Comparison of ENCODE assay signal across 8 cellular contexts in the genomic region with DNA sequence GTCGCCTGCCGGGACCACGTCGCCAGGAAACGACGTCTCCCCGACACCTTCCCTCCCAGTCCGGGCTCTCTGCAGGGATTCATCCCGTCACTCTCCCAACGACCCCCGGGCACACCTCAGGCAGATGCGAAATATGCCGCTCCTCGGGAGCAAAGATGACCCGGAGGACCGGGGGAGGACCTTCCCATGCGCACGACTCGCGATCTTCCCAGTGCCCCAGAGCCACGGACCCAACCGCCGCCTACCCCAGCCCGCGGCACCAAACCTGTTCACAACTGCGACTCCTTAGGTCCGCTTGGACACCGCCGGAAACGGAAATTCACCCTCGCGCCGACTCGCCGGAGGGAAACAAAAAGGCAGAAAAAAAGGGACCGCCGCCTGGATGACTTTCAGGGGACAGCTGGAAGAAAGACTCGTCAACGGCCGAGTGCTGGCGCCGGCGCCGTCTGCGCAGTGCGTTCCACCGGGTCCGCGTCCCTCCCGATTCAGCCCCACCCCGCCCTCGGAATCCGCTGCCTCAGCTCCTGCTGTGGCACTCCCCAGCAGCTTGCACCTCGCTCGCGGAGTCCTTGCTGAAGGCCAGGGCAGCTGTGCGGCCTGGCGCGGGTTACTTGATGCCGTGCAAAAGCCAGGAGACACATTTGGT. TPM values are rescaled to one million over a fixed set of nuclear protein-coding genes. Genes with fewer than 3 reads are reported as not detected.
DNase-seq lines count a peak whose midpoint lies in the region; ATAC-seq and TF ChIP-seq lines count a peak whose summit lies in the region.
"Not testable (repeated sequence)": the region's sequence is repeated elsewhere in the genome, so short reads cannot be mapped to it uniquely, and the experiment has no call there.

No MANE protein-coding gene starts in this region.

- H3K27me3 ChIP-seq in right atrium auricular region; prostate gland (replicated peaks; ENCODE audit: insufficient read depth); upper lobe of right lung: not testable (repeated sequence)

- not testable (repeated sequence) for H3K27me3 Mint-ChIP-seq in T-helper 17 cell

- H3K27ac Mint-ChIP-seq in T-helper 17 cell: peak overlapping the region; percentile 94

- H3K4me3 ChIP-seq in right atrium auricular region: peak overlapping the region; percentile 58 to 64
- peak overlapping the region; percentile 58 to 72 for H3K4me3 ChIP-seq in prostate gland
- peak overlapping the region; percentile 69 for H3K4me3 ChIP-seq in upper lobe of right lung

- peak overlapping the region; percentile 76 to 91 for H3K27ac ChIP-seq in right atrium auricular region
- H3K27ac ChIP-seq in prostate gland: peak overlapping the region; percentile 75
- H3K27ac ChIP-seq in upper lobe of right lung: peak overlapping the region; percentile 81

- TF ChIP-seq POLR2A in GM15510 (IDR thresholded peaks at IDR 0.05; ENCODE audit: borderline replicate concordance, extremely low read depth, insufficient read length) (peak; percentile 59), prostate gland (IDR thresholded peaks at IDR 0.05) (peak; percentile 50)

- H3K9me3 ChIP-seq in T-helper 17 cell (ENCODE audit: control insufficient read depth, low read length, poor library complexity, severe bottlenecking); right atrium auricular region; prostate gland; upper lobe of right lung: not testable (repeated sequence)

- DNase-seq in NCI-H146 treated with DMSO at 0.1 percent for 48 hours (lab: John Stamatoyannopoulos, UW; ENCODE audit: unreplicated experiment) (peak; percentile 79), T-helper 17 cell (peak; percentile 28 to 61 (median 50)), anterior cingulate cortex (lab: John Stamatoyannopoulos, UW) (peak in 57 of 58 donors; percentile 8 to 95 (median 76)), right atrium auricular region (ENCODE audit: low spot score) (peak; percentile 92), prostate gland (ENCODE audit: low spot score) (peak; percentile 68), upper lobe of right lung (peak; percentile 92)

- not testable (repeated sequence) for H3K4me1 Mint-ChIP-seq in T-helper 17 cell

- H3K36me3 Mint-ChIP-seq in T-helper 17 cell (ENCODE audit: low read depth): not testable (repeated sequence)

- peak overlapping the region; percentile 99 for H3K4me3 Mint-ChIP-seq in T-helper 17 cell

- not testable (repeated sequence) for H3K36me3 ChIP-seq in right atrium auricular region, prostate gland, upper lobe of right lung

- ATAC-seq in HG02884 (IDR thresholded peaks at IDR 0.05; ENCODE audit: unreplicated experiment): peak; percentile 86
- peak; percentile 87 for ATAC-seq in T-helper 17 cell
- peak; percentile 95 for ATAC-seq in upper lobe of right lung

- intact Hi-C loops in prostate gland (cut with DNase I); upper lobe of right lung (cut with DNase I): not testable (repeated sequence)

- under 1% methylated on average over 25 of the region's 60 CpGs for WGBS in prostate gland

- H3K4me1 ChIP-seq in right atrium auricular region; prostate gland (replicated peaks); upper lobe of right lung: not testable (repeated sequence)

- TF ChIP-seq CTCF in right atrium auricular region (IDR thresholded peaks at IDR 0.05); upper lobe of right lung (IDR thresholded peaks at IDR 0.05): not testable (repeated sequence)
- TF ChIP-seq CTCF in prostate gland (IDR thresholded peaks at IDR 0.05): peak in 1 of 4 experiments; percentile 10

RNA-seq across cellular contexts. Expression of a gene that starts 29.9 kb away (rescaled TPM):
- total RNA-seq in T-helper 17 cell (10 to 100 TPM; 12.0 to 14.5 TPM), right atrium auricular region (1 to 10 TPM; 1.0 to 4.5 TPM), prostate gland (1 to 10 TPM; 6.8 to 9.5 TPM), upper lobe of right lung (6.0 TPM)

Comparison
In these comparisons a context has a peak if more than half of its experiments do, and no peak if none do; other contexts are left out.
1. Peak in every context shown above with its lines: DNase-seq, ATAC-seq, H3K4me3 ChIP-seq and H3K27ac ChIP-seq.